Comparison of ENCODE assay signal across 8 cellular contexts in genomic region chr21:39004776-39005605, GRCh38.
DNase-seq lines count a peak whose midpoint lies in the region; ATAC-seq and TF ChIP-seq lines count a peak whose summit lies in the region.

No MANE protein-coding gene starts in this region.

- no peak overlapping the region for H3K23ac ChIP-seq in neuronal stem cell (ENCODE audit: low read depth, low read length, poor library complexity)

- H4K8ac ChIP-seq in neuronal stem cell (ENCODE audit: low read depth, low read length) = no peak overlapping the region

- H3K4me3 Mint-ChIP-seq in GM23338 = no peak overlapping the region

- H2BK5ac ChIP-seq in neuronal stem cell (ENCODE audit: low read length) = no peak overlapping the region

- H2BK12ac ChIP-seq in neuronal stem cell (ENCODE audit: low read length) = no peak overlapping the region

- H3K4me3 ChIP-seq in GM23338 (no peak overlapping the region), neuronal stem cell (ENCODE audit: low read length in 2 of 2) (no peak overlapping the region)

- H4K20me1 ChIP-seq in GM23338 (replicated peaks; ENCODE audit: insufficient read depth) = no peaks in the 10 kb centered on the region

- no peak overlapping the region for H3K4me2 ChIP-seq in GM23338
- H3K4me2 ChIP-seq in neuronal stem cell (ENCODE audit: insufficient read depth, low read length, poor library complexity, severe bottlenecking) = no peak overlapping the region

- no peak for DNase-seq in GM23338 (ENCODE audit: low spot score)
- no peak for DNase-seq in neuronal stem cell (ENCODE audit: low spot score)
- DNase-seq in LoVo (ENCODE audit: low spot score) = no peak
- no peak for DNase-seq in effector CD4-positive, alpha-beta T cell
- no peak for DNase-seq in activated CD8-positive, alpha-beta memory T cell treated with anti-CD3 and anti-CD28 coated beads for 24 hours

- peaks cover 3% of the 10 kb centered on the region; the same call in 1 of the 3 replicates for H3K36me3 Mint-ChIP-seq in GM23338 (ENCODE audit: low read depth)

- no peak overlapping the region for H2BK120ac ChIP-seq in neuronal stem cell (ENCODE audit: low read depth, low read length)

- no peak overlapping the region for H3K9ac ChIP-seq in neuronal stem cell (ENCODE audit: low read depth, low read length, poor library complexity)

- H3K4me1 ChIP-seq in GM23338 (ENCODE audit: insufficient read depth) (peaks cover 7% of the 10 kb centered on the region), neuronal stem cell (ENCODE audit: control insufficient read depth in 2 of 2, insufficient read depth in 1 of 2, low read depth in 1 of 2, low read length in 2 of 2) (peaks cover 7 to 13% of the 10 kb centered on the region in 2 donors)

- WGBS in neuronal stem cell (ENCODE audit: extremely low coverage in 2 of 2, insufficient read length in 2 of 2, insufficient replicate concordance in 1 of 2), 2 donors = no CpG with 5 or more reads among the region's 20 CpGs

- peaks cover 4 to 7% of the 10 kb centered on the region in 2 donors for H3K9me3 ChIP-seq in neuronal stem cell (replicated peaks in 1 of 2; ENCODE audit: control insufficient read depth in 2 of 2, insufficient read depth in 1 of 2, low read depth in 1 of 2, low read length in 2 of 2)

- H3K79me2 ChIP-seq in GM23338 (replicated peaks; ENCODE audit: insufficient read depth) = no peaks in the 10 kb centered on the region

- H3K18ac ChIP-seq in neuronal stem cell (ENCODE audit: low read length) = peak overlapping the region; percentile 44

- H3K27me3 Mint-ChIP-seq in GM23338 (ENCODE audit: insufficient read depth, low read depth, poor library complexity) = peaks cover 15% of the 10 kb centered on the region

- H2AFZ ChIP-seq in GM23338 (no peak overlapping the region; the same call in 1 of the 2 replicates), neuronal stem cell (ENCODE audit: low read length) (peak overlapping the region; percentile 30)

- no peak overlapping the region for H2AK5ac ChIP-seq in neuronal stem cell (ENCODE audit: low read depth, low read length)

- H3K27ac Mint-ChIP-seq in GM23338 = no peak overlapping the region

- peak overlapping the region; percentile 1 for H3K14ac ChIP-seq in neuronal stem cell (ENCODE audit: low read length)

- H3K36me3 ChIP-seq in GM23338 (ENCODE audit: insufficient read depth) (no peaks in the 10 kb centered on the region), neuronal stem cell (replicated peaks in 1 of 2; ENCODE audit: control insufficient read depth in 2 of 2, insufficient read depth in 2 of 2, low read length in 2 of 2) (no peaks in the 10 kb centered on the region)

- ATAC-seq in GM23338 (peak; percentile 23; the same call in 1 of the 3 replicates), esophagus mucosa (peak; percentile 3), GM21786 (IDR thresholded peaks at IDR 0.05; ENCODE audit: unreplicated experiment) (no peak)

- H3K27ac ChIP-seq in GM23338 (ENCODE audit: low read depth) (no peak overlapping the region), neuronal stem cell (replicated peaks; ENCODE audit: low read length) (no peak overlapping the region)

- no peaks in the 10 kb centered on the region for H3F3A ChIP-seq in GM23338 (replicated peaks; ENCODE audit: low read depth)

- H3K9me2 ChIP-seq in GM23338 (ENCODE audit: insufficient read depth) = peaks cover 7% of the 10 kb centered on the region; the same call in 1 of the 2 replicates

- H2BK15ac ChIP-seq in neuronal stem cell (ENCODE audit: low read length) = peak overlapping the region; percentile 13

- no peaks in the 10 kb centered on the region for H3K9me3 Mint-ChIP-seq in GM23338

- no peaks in the 10 kb centered on the region for H3K79me1 ChIP-seq in neuronal stem cell (ENCODE audit: low read depth, low read length)

- no peak overlapping the region for H4K91ac ChIP-seq in neuronal stem cell (ENCODE audit: low read depth, low read length, poor library complexity)

- no peak overlapping the region for H3K4ac ChIP-seq in neuronal stem cell (ENCODE audit: low read length)

- peaks cover 22% of the 10 kb centered on the region for H3K4me1 Mint-ChIP-seq in GM23338

- H3K27me3 ChIP-seq in GM23338 (ENCODE audit: insufficient read depth) (no peaks in the 10 kb centered on the region), neuronal stem cell (ENCODE audit: control insufficient read depth in 3 of 3, insufficient read depth in 3 of 3, low read depth in 1 of 3, low read length in 3 of 3) (no peaks in the 10 kb centered on the region)

- TF ChIP-seq CTCF in GM23338 (conservative IDR thresholded peaks at IDR 0.05; ENCODE audit: low read depth in 2 of 2) = no peak

TF ChIP-seq in GM23338, 12 proteins besides CTCF, POLR2A, EP300 and RAD21 (continues in another document):
- TF ChIP-seq CREB1 (CRISPR knock-in tag; IDR thresholded peaks at IDR 0.05; ENCODE audit: low read depth) (no peak), EZH2phosphoT487 (IDR thresholded peaks at IDR 0.05; ENCODE audit: unreplicated experiment) (no peak), REST (IDR thresholded peaks at IDR 0.05; ENCODE audit: unreplicated experiment) (no peak)

TF ChIP-seq in PFSK-1, 5 proteins besides CTCF, POLR2A, EP300 and RAD21:
- TF ChIP-seq REST (IDR thresholded peaks at IDR 0.05; ENCODE audit: insufficient read depth in 1 of 2, low read depth in 2 of 2, low read length in 2 of 2) (0 out of 4 replicates have a peak, but pooled peaks have one; percentile 16 to 20), POLR2AphosphoS5 (IDR thresholded peaks at IDR 0.05; ENCODE audit: low read depth, low read length) (no peak)
